17 cellular contexts compared by ENCODE assay signal in genomic region chr20:23293689-23294088, GRCh38. TPM values are rescaled to one million over a fixed set of nuclear protein-coding genes. Genes with fewer than 3 reads are reported as not detected.
DNase-seq lines count a peak whose midpoint lies in the region; ATAC-seq and TF ChIP-seq lines count a peak whose summit lies in the region.
"Had no signal": no experiment of that assay in that cellular context is flagged by ENCODE, and none has a peak within 500 bp of the region (broad histone marks: within the 10 kb centered on the region; RNA-seq: fewer than 3 reads in every experiment).

No MANE protein-coding gene starts in this region.

- 69 to 88% methylated on average over 4 to 6 of the region's 6 CpGs for WGBS in body of pancreas, 2 donors
- WGBS in testis, 2 donors: 13 to 33% methylated on average over 3 to 6 of the region's 6 CpGs

- TF ChIP-seq CTCF in body of pancreas (IDR thresholded peaks at IDR 0.05) (no peak), fibroblast of the aortic adventitia (IDR thresholded peaks at IDR 0.05; ENCODE audit: insufficient read depth, low read length) (no peak), lower lobe of right lung (IDR thresholded peaks at IDR 0.05) (no peak), testis (IDR thresholded peaks at IDR 0.05) (no peak), GM20000 (IDR thresholded peaks at IDR 0.05; ENCODE audit: extremely low read depth, missing control alignments) (no peak)

- H3K4me3 ChIP-seq in body of pancreas (no peak overlapping the region), fibroblast of the aortic adventitia (ENCODE audit: low read depth, low read length) (no peak overlapping the region), lower lobe of right lung (no peak overlapping the region), testis (no peak overlapping the region)

- peak overlapping the region in 1 of 4 donors; percentile 36 for H3K27ac ChIP-seq in body of pancreas
- H3K27ac ChIP-seq in lower lobe of right lung: peak overlapping the region; percentile 68
- peak overlapping the region; percentile 77 to 81 for H3K27ac ChIP-seq in testis

- no peaks in the 10 kb centered on the region for H3K9me3 ChIP-seq in body of pancreas
- no peaks in the 10 kb centered on the region for H3K9me3 ChIP-seq in lower lobe of right lung
- no peaks in the 10 kb centered on the region for H3K9me3 ChIP-seq in testis

- intact Hi-C loops in body of pancreas (cut with DNase I) (no loop called here), lower lobe of right lung (cut with DNase I) (no loop called here), testis (cut with DNase I; ENCODE audit: low total_unique reads) (no loop called here)

- H3K27me3 ChIP-seq in body of pancreas (no peaks in the 10 kb centered on the region), lower lobe of right lung (ENCODE audit: low read depth) (no peaks in the 10 kb centered on the region), testis (no peaks in the 10 kb centered on the region)

- TF ChIP-seq POLR2A in body of pancreas (IDR thresholded peaks at IDR 0.05) (no peak), testis (IDR thresholded peaks at IDR 0.05) (no peak)

- ATAC-seq in body of pancreas (peak; percentile 65), lower lobe of right lung (peak; percentile 20 to 51), HG02840 (IDR thresholded peaks at IDR 0.05; ENCODE audit: low FRiP score, unreplicated experiment) (no peak)
- ATAC-seq: stimulated activated naive B cell treated with anti-CD40 and anti-IgM and Interleukin-4, amounts not matched to agents 10 μg/mL and 1 μg/mL and 100 μg/mL, for 72 hours had no signal

- H3K4me1 ChIP-seq in body of pancreas (no peaks in the 10 kb centered on the region), lower lobe of right lung (peaks cover 62% of the 10 kb centered on the region), testis (peaks cover 75% of the 10 kb centered on the region)

- peak in 1 of 4 donors; percentile 28 for DNase-seq in body of pancreas
- DNase-seq in fibroblast of the aortic adventitia (ENCODE audit: low read depth): peak; percentile 5
- DNase-seq in lower lobe of right lung: no peak
- peak; percentile 75 for DNase-seq in testis
- DNase-seq in SKM-1 treated with dmso at 0.1 percent for 144 hours (lab: John Stamatoyannopoulos, UW; ENCODE audit: unreplicated experiment): no peak
- DNase-seq in NCI-H1105 treated with DMSO at 0.1 percent for 48 hours (lab: John Stamatoyannopoulos, UW): no peak
- DNase-seq in GM20000 (ENCODE audit: low spot score): no peak
- DNase-seq: activated CD4-positive, alpha-beta T cell treated with anti-CD3 and anti-CD28 coated beads, Interleukin-2, amount 50 U/mL, for 48 hours; activated naive CD4-positive, alpha-beta T cell treated with anti-CD3 and anti-CD28 coated beads, Interleukin-2, amount 50 U/mL, for 16 hours; H9; KBM-7; MV-4-11; NCI-H2029; NCI-H510A treated with DMSO at 0.1 percent for 48 hours; SIG-M5; stimulated activated naive B cell treated with anti-CD40 and anti-IgM and Interleukin-4, amounts not matched to agents 10 μg/mL and 1 μg/mL and 100 μg/mL, for 72 hours had no signal

- H3K36me3 ChIP-seq in body of pancreas (replicated peaks in 1 of 2; ENCODE audit: insufficient read depth in 1 of 2, low read depth in 2 of 2): no peaks in the 10 kb centered on the region
- H3K36me3 ChIP-seq in lower lobe of right lung: no peaks in the 10 kb centered on the region
- H3K36me3 ChIP-seq in testis (ENCODE audit: low read depth, missing control alignments): no peaks in the 10 kb centered on the region

RNA-seq across cellular contexts. Expression of gene NXT1, which starts 56.9 kb away (rescaled TPM):
- 10 to 100 TPM in 1 of 2 donors, 1 to 10 TPM in 1; 6.5 to 16.2 TPM for total RNA-seq in body of pancreas
- total RNA-seq in fibroblast of the aortic adventitia (ENCODE audit: low replicate concordance): 11.4 and 30.8 TPM in 2 replicates
- 14.8 TPM for total RNA-seq in lower lobe of right lung
- total RNA-seq in testis: 10 to 100 TPM; 40.3 to 48.0 TPM
- 26.3 TPM for polyA plus RNA-seq in testis (ENCODE audit: insufficient read depth, low read depth, low replicate concordance)

Comparison
In these comparisons a context has a peak if more than half of its experiments do, and no peak if none do; other contexts are left out.
1. DNase-seq: peak in fibroblast of the aortic adventitia (single experiment) and testis (single experiment); none in lower lobe of right lung (single experiment), SKM-1 treated with dmso at 0.1 percent for 144 hours (single experiment), NCI-H1105 treated with DMSO at 0.1 percent for 48 hours (single experiment) and GM20000 (single experiment).